23 cellular contexts compared by ENCODE assay signal in the genomic region with DNA sequence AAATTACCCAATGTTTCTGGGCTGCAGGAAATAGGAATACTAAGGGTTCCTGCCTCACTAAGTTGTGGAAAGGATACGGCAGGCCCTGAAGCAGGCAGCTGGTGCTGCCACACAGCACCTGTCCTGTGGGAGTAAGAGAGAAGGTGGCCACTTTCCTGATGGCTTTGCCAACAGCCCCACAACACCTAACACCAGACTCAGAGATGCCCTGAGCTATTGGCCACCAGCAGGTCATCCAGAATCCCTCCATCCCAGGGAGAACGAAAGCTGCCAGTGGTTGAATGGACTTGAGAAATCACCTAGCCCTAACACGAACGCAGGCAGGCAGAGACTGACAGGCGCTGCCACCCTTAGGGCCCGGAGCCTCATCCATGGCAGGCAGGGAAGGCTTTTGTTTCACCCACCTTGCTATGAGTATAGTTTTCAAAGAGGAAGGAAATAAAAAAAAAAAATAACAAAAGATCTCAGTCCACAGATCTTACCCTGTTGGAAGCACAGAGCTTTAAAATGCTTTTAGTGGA.
DNase-seq lines count a peak whose midpoint lies in the region; ATAC-seq, FAIRE-seq and TF ChIP-seq lines count a peak whose summit lies in the region.
"Had no signal": no experiment of that assay in that cellular context is flagged by ENCODE, and none has a peak within 500 bp of the region (broad histone marks: within the 10 kb centered on the region; RNA-seq: fewer than 3 reads in every experiment).

No MANE protein-coding gene starts in this region.

- CTCF ChIA-PET in endothelial cell of umbilical vein (lab: Charles Lee): interaction anchor here (0.7 to 2.4 kb wide), 21 partner anchors 8 to 553 kb away, joined by 3 to 17 read pairs (median 4); no protein-coding TSS in a partner anchor

- H3K9me3 ChIP-seq in heart right ventricle (no peaks in the 10 kb centered on the region), right cardiac atrium (ENCODE audit: control insufficient read depth, low read length) (no peaks in the 10 kb centered on the region), endothelial cell of umbilical vein (replicated peaks; ENCODE audit: control insufficient read depth, insufficient read depth, low read length) (no peaks in the 10 kb centered on the region)
- H3K9me3 ChIP-seq: A549, mucosa of descending colon, sigmoid colon had no signal

- intact Hi-C loops in heart right ventricle (cut with DNase I): no loop called here
- intact Hi-C loops in right cardiac atrium (cut with DNase I): loop anchor here in 1 of 4 donors (10.0 kb wide), 1 partner anchor 266 kb away; no protein-coding TSS in a partner anchor
- intact Hi-C loops in endothelial cell of umbilical vein (cut with micrococcal nuclease): loop anchor here (1.0 to 2.0 kb wide), 2 partner anchors 7 to 236 kb away; no protein-coding TSS in a partner anchor

- ATAC-seq in heart right ventricle (peak in 3 of 8 donors; percentile 4 to 41 (median 9)), right cardiac atrium (no peak), GM19455 (IDR thresholded peaks at IDR 0.05; ENCODE audit: unreplicated experiment) (no peak), GM18511 (IDR thresholded peaks at IDR 0.05; ENCODE audit: unreplicated experiment) (no peak)
- no peak for ATAC-seq in activated T-cell treated with anti-CD3 and anti-CD28 coated beads, Interleukin-2, amount 50 U/mL, for 72 hours (replicated peaks in 1 of 2)
- ATAC-seq: A549; activated naive CD4-positive, alpha-beta T cell treated with anti-CD3 and anti-CD28 coated beads, Interleukin-2, amount 50 U/mL, for 72 hours; mucosa of descending colon; Panc1 had no signal

- dilution Hi-C loops in endothelial cell of umbilical vein (cut with MboI; ENCODE audit: extremely low pct_ligation_motif_present, low sequenced_read_pairs): no loop called here

- no peak for DNase-seq in heart right ventricle
- no peak for DNase-seq in right cardiac atrium
- DNase-seq in endothelial cell of umbilical vein (ENCODE audit: low read depth, low spot score): no peak
- no peak for DNase-seq in nephron progenitor cell
- DNase-seq in activated T-cell treated with anti-CD3 and anti-CD28 coated beads, Interleukin-2, amount 50 U/mL, for 72 hours: no peak
- no peak for DNase-seq in NCI-H82 (lab: John Stamatoyannopoulos, UW)
- DNase-seq: activated CD4-positive, alpha-beta T cell treated with anti-CD3 and anti-CD28 coated beads for 1 hour; activated CD8-positive, alpha-beta memory T cell treated with anti-CD3 and anti-CD28 coated beads for 24 hours; DMS 273 treated with DMSO at 0.1 percent for 48 hours; KG1; mucosa of descending colon; NCI-H2081 treated with DMSO at 0.1 percent for 48 hours; NCI-H748 treated with DMSO at 0.1 percent for 48 hours; sigmoid colon; stimulated activated naive CD4-positive, alpha-beta T cell treated with Interleukin-2 at 50 U/mL for 16 hours; T-helper 9 cell had no signal

- H3K36me3 Mint-ChIP-seq in nephron progenitor cell (ENCODE audit: low read depth): peaks cover 16% of the 10 kb centered on the region
- no peaks in the 10 kb centered on the region for H3K36me3 Mint-ChIP-seq in activated T-cell treated with anti-CD3 and anti-CD28 coated beads, Interleukin-2, amount 50 U/mL, for 72 hours (ENCODE audit: insufficient read depth in 2 of 2)
- H3K36me3 Mint-ChIP-seq: activated naive CD4-positive, alpha-beta T cell treated with anti-CD3 and anti-CD28 coated beads, Interleukin-2, amount 50 U/mL, for 72 hours had no signal

- POLR2A ChIA-PET in endothelial cell of umbilical vein (lab: Charles Lee): interaction anchor here (1.0 to 1.3 kb wide), 3 partner anchors 8 to 272 kb away, joined by 3 to 4 read pairs (median 4); no protein-coding TSS in a partner anchor

- H3K27me3 ChIP-seq in heart right ventricle: no peaks in the 10 kb centered on the region
- H3K27me3 ChIP-seq in right cardiac atrium (ENCODE audit: control insufficient read depth, insufficient read depth): no peaks in the 10 kb centered on the region
- no peaks in the 10 kb centered on the region for H3K27me3 ChIP-seq in endothelial cell of umbilical vein (ENCODE audit: control insufficient read depth in 2 of 2, insufficient read depth in 2 of 2, low read length in 2 of 2)
- H3K27me3 ChIP-seq: sigmoid colon had no signal

- H4K20me1 ChIP-seq in endothelial cell of umbilical vein (replicated peaks; ENCODE audit: control insufficient read depth, extremely low read depth, insufficient read depth, low read length): no peaks in the 10 kb centered on the region

- peaks cover 77% of the 10 kb centered on the region for H3K4me1 Mint-ChIP-seq in nephron progenitor cell
- peaks cover 24% of the 10 kb centered on the region for H3K4me1 Mint-ChIP-seq in activated T-cell treated with anti-CD3 and anti-CD28 coated beads, Interleukin-2, amount 50 U/mL, for 72 hours (ENCODE audit: low read depth)

- peak overlapping the region; percentile 98 for H3K27ac Mint-ChIP-seq in nephron progenitor cell
- no peak overlapping the region for H3K27ac Mint-ChIP-seq in activated T-cell treated with anti-CD3 and anti-CD28 coated beads, Interleukin-2, amount 50 U/mL, for 72 hours
- H3K27ac Mint-ChIP-seq: activated naive CD4-positive, alpha-beta T cell treated with anti-CD3 and anti-CD28 coated beads, Interleukin-2, amount 50 U/mL, for 72 hours had no signal

- no peak for TF ChIP-seq POLR2A in endothelial cell of umbilical vein (IDR thresholded peaks at IDR 0.05; ENCODE audit: low read depth, low read length)

- no peaks in the 10 kb centered on the region for H3K79me2 ChIP-seq in endothelial cell of umbilical vein (ENCODE audit: control insufficient read depth, insufficient read depth, low read length)

- BruUV-seq in endothelial cell of umbilical vein (replicated peaks; lab: Mats Ljungman, UMichigan): TSS peak; percentile 59

- H2AFZ ChIP-seq in endothelial cell of umbilical vein (ENCODE audit: low read depth, low read length): peak overlapping the region; percentile 58

- TF ChIP-seq CTCF in heart right ventricle (IDR thresholded peaks at IDR 0.05) (no peak), endothelial cell of umbilical vein (IDR thresholded peaks at IDR 0.05; ENCODE audit: extremely low read depth in 1 of 2, insufficient read depth in 1 of 2, low read depth in 1 of 2, low read length in 2 of 2) (no peak), nephron progenitor cell (IDR thresholded peaks at IDR 0.05) (no peak)

- H3K4me2 ChIP-seq in endothelial cell of umbilical vein (ENCODE audit: insufficient read depth, low read length): peak overlapping the region; percentile 53
- H3K4me2 ChIP-seq: A549 had no signal

- no peaks in the 10 kb centered on the region for H3K9me1 ChIP-seq in endothelial cell of umbilical vein (replicated peaks; ENCODE audit: control insufficient read depth, extremely low read depth, insufficient read depth, low read length)

- peak overlapping the region; percentile 53 for H3K4me3 Mint-ChIP-seq in nephron progenitor cell
- H3K4me3 Mint-ChIP-seq in activated T-cell treated with anti-CD3 and anti-CD28 coated beads, Interleukin-2, amount 50 U/mL, for 72 hours: no peak overlapping the region

- WGBS in heart right ventricle, 2 donors: 65 to 68% methylated on average over 6 of the region's 6 CpGs
- WGBS in right cardiac atrium: 59% methylated on average over 6 of the region's 6 CpGs

- peaks cover 0 to 46% (median 28%) of the 10 kb centered on the region in 9 donors for H3K4me1 ChIP-seq in heart right ventricle
- peaks cover 10% of the 10 kb centered on the region for H3K4me1 ChIP-seq in right cardiac atrium (ENCODE audit: control insufficient read depth, insufficient read depth, low read length)
- H3K4me1 ChIP-seq in endothelial cell of umbilical vein (ENCODE audit: control insufficient read depth, extremely low read depth, insufficient read depth, low read length): peaks cover 16% of the 10 kb centered on the region
- H3K4me1 ChIP-seq: A549, sigmoid colon had no signal

- H3K4me3 ChIP-seq in heart right ventricle (no peak overlapping the region), right cardiac atrium (ENCODE audit: low read length) (no peak overlapping the region), endothelial cell of umbilical vein (replicated peaks in 1 of 3; ENCODE audit: insufficient read depth in 1 of 3, low read depth in 1 of 3, low read length in 3 of 3) (no peak overlapping the region)
- H3K4me3 ChIP-seq: A549, mucosa of descending colon, sigmoid colon, SK-N-MC had no signal

- H3K9ac ChIP-seq in endothelial cell of umbilical vein (replicated peaks; ENCODE audit: extremely low read depth, insufficient read depth, low read length): peak overlapping the region; percentile 69

- no peak for FAIRE-seq in endothelial cell of umbilical vein (lab: Jason Lieb, UNC)
- FAIRE-seq: A549, endometrium had no signal

- no peaks in the 10 kb centered on the region for H3K27me3 Mint-ChIP-seq in nephron progenitor cell (ENCODE audit: low read depth, poor library complexity)
- H3K27me3 Mint-ChIP-seq in activated T-cell treated with anti-CD3 and anti-CD28 coated beads, Interleukin-2, amount 50 U/mL, for 72 hours (ENCODE audit: low read depth): no peaks in the 10 kb centered on the region

- H3K36me3 ChIP-seq in heart right ventricle (peaks cover 0 to 87% (median 12%) of the 10 kb centered on the region in 9 donors), endothelial cell of umbilical vein (ENCODE audit: control insufficient read depth in 2 of 2, extremely low read depth in 1 of 2, insufficient read depth in 2 of 2, low read length in 2 of 2) (peaks cover 4 to 6% of the 10 kb centered on the region in 2 experiments)

- H3K9me3 Mint-ChIP-seq in nephron progenitor cell: no peaks in the 10 kb centered on the region
- H3K9me3 Mint-ChIP-seq in activated T-cell treated with anti-CD3 and anti-CD28 coated beads, Interleukin-2, amount 50 U/mL, for 72 hours: no peaks in the 10 kb centered on the region
- H3K9me3 Mint-ChIP-seq: activated naive CD4-positive, alpha-beta T cell treated with anti-CD3 and anti-CD28 coated beads, Interleukin-2, amount 50 U/mL, for 72 hours had no signal

- peak overlapping the region in 6 of 10 donors; percentile 2 to 60 (median 36) for H3K27ac ChIP-seq in heart right ventricle
- H3K27ac ChIP-seq in right cardiac atrium (ENCODE audit: low read length): no peak overlapping the region
- peak overlapping the region; percentile 81 for H3K27ac ChIP-seq in endothelial cell of umbilical vein (ENCODE audit: insufficient read depth, low read depth, low read length)
- H3K27ac ChIP-seq: A549, sigmoid colon, SK-N-MC had no signal

TF ChIP-seq in endothelial cell of umbilical vein, 7 proteins besides CTCF, POLR2A, EP300 and RAD21 (continues in another document):
- TF ChIP-seq, protein P1, sequence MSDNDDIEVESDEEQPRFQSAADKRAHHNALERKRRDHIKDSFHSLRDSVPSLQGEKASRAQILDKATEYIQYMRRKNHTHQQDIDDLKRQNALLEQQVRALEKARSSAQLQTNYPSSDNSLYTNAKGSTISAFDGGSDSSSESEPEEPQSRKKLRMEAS (IDR thresholded peaks at IDR 0.05; ENCODE audit: insufficient read depth, insufficient read length): no peak
- TF ChIP-seq EZH2 (IDR thresholded peaks at IDR 0.05; ENCODE audit: borderline replicate concordance, low read depth, low read length, severe bottlenecking) (no peak), MYC (IDR thresholded peaks at IDR 0.05; ENCODE audit: low read depth, low read length) (no peak), POLR2AphosphoS5 (IDR thresholded peaks at IDR 0.05; ENCODE audit: insufficient read depth, low read depth, low read length) (no peak), FOS (IDR thresholded peaks at IDR 0.05; ENCODE audit: borderline replicate concordance, insufficient read depth, low read length) (no peak)
